ENCODE assay signal across 16 cellular contexts in genomic region chr3:133478624-133479023, GRCh38.
A peak's percentile ranks its signal among the peaks of the same experiment; 100 is the strongest.
DNase-seq lines count a peak whose midpoint lies in the region; ATAC-seq and FAIRE-seq lines count a peak whose summit lies in the region.
"Had no signal": no experiment of that assay in that cellular context is flagged by ENCODE, and none has a peak within 500 bp of the region (broad histone marks: within the 10 kb centered on the region; RNA-seq: fewer than 3 reads in every experiment).

No MANE protein-coding gene starts in this region.

- no peaks in the 10 kb centered on the region for H3K9me3 ChIP-seq in CD4-positive, CD25-positive, alpha-beta regulatory T cell (ENCODE audit: control insufficient read depth in 2 of 2, low read length in 2 of 2)
- H3K9me3 ChIP-seq: adrenal gland, colonic mucosa, MG63 had no signal

- peaks cover 0 to 2% (median 0%) of the 10 kb centered on the region in 7 donors for H3K9me3 Mint-ChIP-seq in CD4-positive, CD25-positive, alpha-beta regulatory T cell
- no peaks in the 10 kb centered on the region for H3K9me3 Mint-ChIP-seq in memory B cell
- H3K9me3 Mint-ChIP-seq: activated T-helper 2 cell treated with anti-CD3 and anti-CD28 coated beads, Interferon-gamma antibody, Interleukin-2, Interleukin-4, amounts not matched to agents 10 μg/mL and 5 μg/mL and 100 μg/mL, durations not matched to agents 14 hours and 24 hours and 36 hours; CD4-positive, alpha-beta memory T cell had no signal

- H3K27me3 Mint-ChIP-seq in CD4-positive, CD25-positive, alpha-beta regulatory T cell, result no peaks in the 10 kb centered on the region
- H3K27me3 Mint-ChIP-seq in memory B cell, result no peaks in the 10 kb centered on the region
- H3K27me3 Mint-ChIP-seq: activated CD4-positive, alpha-beta T cell treated with anti-CD3 and anti-CD28 coated beads, Interleukin-2, amount 10 ng/mL, durations not matched to agents 24 days and 14 days; CD4-positive, alpha-beta memory T cell; naive B cell had no signal

- peak in 1 of 3 donors; percentile 40 for DNase-seq in CD4-positive, CD25-positive, alpha-beta regulatory T cell
- DNase-seq in GM18507 (ENCODE audit: extremely low spot score, insufficient read length, low read depth) (no peak), NCI-H146 treated with DMSO at 0.1 percent for 48 hours (lab: John Stamatoyannopoulos, UW; ENCODE audit: unreplicated experiment) (peak; percentile 89), memory B cell (ENCODE audit: low spot score in 2 of 2) (no peak), COLO829 (ENCODE audit: low spot score) (no peak)
- DNase-seq: activated CD4-positive, alpha-beta T cell treated with anti-CD3 and anti-CD28 coated beads, Interleukin-2, amount 10 ng/mL, durations not matched to agents 24 days and 14 days; adrenal gland; CD4-positive, alpha-beta memory T cell; colonic mucosa; kidney glomerular epithelial cell; MG63; naive B cell; NCI-H510A had no signal

- no peaks in the 10 kb centered on the region for H3K36me3 ChIP-seq in CD4-positive, CD25-positive, alpha-beta regulatory T cell (ENCODE audit: control insufficient read depth, insufficient read depth, low read length)
- H3K36me3 ChIP-seq: adrenal gland, colonic mucosa, MG63 had no signal

- H3K4me3 ChIP-seq in CD4-positive, CD25-positive, alpha-beta regulatory T cell (ENCODE audit: low read depth, low read length), result peak overlapping the region; percentile 49
- H3K4me3 ChIP-seq: adrenal gland, colonic mucosa, MG63 had no signal

- peak overlapping the region; percentile 0 to 38 (median 6) for H3K4me3 Mint-ChIP-seq in CD4-positive, CD25-positive, alpha-beta regulatory T cell
- no peak overlapping the region for H3K4me3 Mint-ChIP-seq in memory B cell
- H3K4me3 Mint-ChIP-seq: activated CD4-positive, alpha-beta T cell treated with anti-CD3 and anti-CD28 coated beads, Interleukin-2, amount 10 ng/mL, durations not matched to agents 24 days and 14 days; CD4-positive, alpha-beta memory T cell; naive B cell had no signal

- peak; percentile 77 for FAIRE-seq in GM18507 (lab: Jason Lieb, UNC)

- H3K36me3 Mint-ChIP-seq in CD4-positive, CD25-positive, alpha-beta regulatory T cell, result no peaks in the 10 kb centered on the region
- H3K36me3 Mint-ChIP-seq in memory B cell, result no peaks in the 10 kb centered on the region
- H3K36me3 Mint-ChIP-seq: CD4-positive, alpha-beta memory T cell had no signal

- peak overlapping the region; percentile 47 to 93 (median 48) for H3K27ac Mint-ChIP-seq in CD4-positive, CD25-positive, alpha-beta regulatory T cell
- H3K27ac Mint-ChIP-seq in memory B cell, result peak overlapping the region; percentile 70
- H3K27ac Mint-ChIP-seq: activated CD4-positive, alpha-beta T cell treated with anti-CD3 and anti-CD28 coated beads, Interleukin-2, amount 10 ng/mL, durations not matched to agents 24 days and 14 days; activated T-helper 2 cell treated with anti-CD3 and anti-CD28 coated beads, Interferon-gamma antibody, Interleukin-2, Interleukin-4, amounts not matched to agents 10 μg/mL and 5 μg/mL and 100 μg/mL, durations not matched to agents 14 hours and 24 hours and 36 hours; CD4-positive, alpha-beta memory T cell had no signal

- peaks cover 22 to 76% (median 57%) of the 10 kb centered on the region in 4 donors for H3K4me1 Mint-ChIP-seq in CD4-positive, CD25-positive, alpha-beta regulatory T cell
- peaks cover 57% of the 10 kb centered on the region for H3K4me1 Mint-ChIP-seq in memory B cell

- no peak for ATAC-seq in CD4-positive, CD25-positive, alpha-beta regulatory T cell (ENCODE audit: low read depth in 2 of 2)
- ATAC-seq in memory B cell (ENCODE audit: low read depth), result no peak
- no peak for ATAC-seq in HG02759 (IDR thresholded peaks at IDR 0.05; ENCODE audit: unreplicated experiment)
- ATAC-seq in GM21825 (IDR thresholded peaks at IDR 0.05; ENCODE audit: unreplicated experiment), result no peak

- peaks cover 47% of the 10 kb centered on the region for H3K4me1 ChIP-seq in CD4-positive, CD25-positive, alpha-beta regulatory T cell (ENCODE audit: control insufficient read depth, insufficient read depth, low read length, poor library complexity, severe bottlenecking)
- H3K4me1 ChIP-seq: colonic mucosa had no signal

- H3K27ac ChIP-seq in CD4-positive, CD25-positive, alpha-beta regulatory T cell (ENCODE audit: insufficient read depth, low read length, poor library complexity, severe bottlenecking), result peak overlapping the region; percentile 25
- H3K27ac ChIP-seq: adrenal gland, colonic mucosa had no signal

- H3K27me3 ChIP-seq in CD4-positive, CD25-positive, alpha-beta regulatory T cell (ENCODE audit: control insufficient read depth, insufficient read depth, low read length), result no peaks in the 10 kb centered on the region
- H3K27me3 ChIP-seq: adrenal gland, colonic mucosa, MG63 had no signal
